In genomic region chr12:108664338-108665258, GRCh38 we compare ENCODE assay signal across 7 cellular contexts.
A peak's percentile ranks its signal among the peaks of the same experiment; 100 is the strongest.
DNase-seq lines count a peak whose midpoint lies in the region; ATAC-seq lines count a peak whose summit lies in the region.

No MANE protein-coding gene starts in this region.

- DNase-seq in NCI-H1694 (lab: John Stamatoyannopoulos, UW): peak; percentile 88
- DNase-seq in T-helper 9 cell: peak; percentile 64
- DNase-seq in astrocyte of the hippocampus (ENCODE audit: low read depth, low spot score): peak; percentile 95
- peak; percentile 82 to 91 for DNase-seq in hippocampal formation (lab: John Stamatoyannopoulos, UW)
- peak; percentile 84 for DNase-seq in skeletal muscle cell (ENCODE audit: low read depth)

- H3K4me3 ChIP-seq in skeletal muscle cell (ENCODE audit: low read depth, low read length): no peak overlapping the region

- ATAC-seq in GM18498 (IDR thresholded peaks at IDR 0.05; ENCODE audit: unreplicated experiment): peak; percentile 73
- ATAC-seq in HG02884 (IDR thresholded peaks at IDR 0.05; ENCODE audit: unreplicated experiment): peak; percentile 75
